7 cellular contexts compared by ENCODE assay signal in the genomic region with DNA sequence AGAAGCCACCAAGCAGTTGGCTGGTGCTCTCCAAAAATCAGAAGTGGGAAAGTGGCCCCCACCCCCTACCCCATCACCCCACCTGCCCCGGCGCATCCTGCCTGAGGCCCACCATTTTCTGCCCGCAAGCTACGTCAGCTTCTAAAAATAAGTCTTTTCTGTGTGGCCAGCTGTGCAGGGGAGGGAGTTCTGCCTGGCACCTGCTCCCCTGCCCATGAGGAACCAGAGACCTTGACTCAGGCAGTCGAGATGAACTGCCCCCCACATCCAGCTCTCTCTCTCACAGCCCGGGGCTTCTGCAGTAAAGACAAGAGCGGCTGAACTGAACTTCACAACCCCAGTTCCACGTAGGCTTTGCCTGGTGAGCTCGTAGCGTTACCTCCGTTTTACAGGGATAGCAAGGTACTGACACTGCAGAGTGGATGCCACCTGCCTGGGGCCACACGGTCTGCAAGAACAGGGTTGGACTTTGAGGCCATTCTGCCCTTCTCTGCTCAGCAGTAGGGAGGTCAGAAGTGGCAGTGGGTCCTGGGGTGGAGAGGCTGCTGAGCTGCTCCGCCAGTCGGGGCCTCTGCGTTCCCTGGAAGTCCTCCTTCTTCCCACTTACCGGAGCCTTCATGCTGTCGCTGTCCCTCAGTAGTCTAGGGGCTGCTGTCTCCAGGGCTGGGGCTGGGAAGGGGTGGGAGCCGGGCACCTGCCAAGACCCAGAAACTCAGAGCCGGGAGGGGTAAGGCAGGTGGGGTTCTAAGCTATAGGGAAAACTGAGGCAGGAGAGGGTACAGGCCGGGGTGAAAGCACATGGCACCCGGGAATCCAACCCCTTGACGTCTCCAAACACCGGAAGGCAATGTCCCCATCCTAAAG.
DNase-seq lines count a peak whose midpoint lies in the region; ATAC-seq and TF ChIP-seq lines count a peak whose summit lies in the region.

No MANE protein-coding gene starts in this region.

- H3K27me3 ChIP-seq in muscle layer of duodenum (ENCODE audit: low read depth, low read length) = no peaks in the 10 kb centered on the region

- H3K36me3 ChIP-seq in muscle layer of duodenum (ENCODE audit: control insufficient read depth in 1 of 2, insufficient read depth in 2 of 2, low read length in 2 of 2) = peaks cover 8 to 13% of the 10 kb centered on the region in 2 donors

- peak overlapping the region; percentile 68 to 81 for H3K4me3 ChIP-seq in muscle layer of duodenum (ENCODE audit: low read depth in 1 of 2, low read length in 2 of 2)

- no peak for ATAC-seq in HG03039 (IDR thresholded peaks at IDR 0.05; ENCODE audit: unreplicated experiment)

- H3K9me3 ChIP-seq in muscle layer of duodenum (ENCODE audit: control insufficient read depth in 1 of 2, low read length in 2 of 2) = no peaks in the 10 kb centered on the region

- peak overlapping the region; percentile 10 for H3K27ac ChIP-seq in cingulate gyrus (ENCODE audit: low read depth, low read length)
- H3K27ac ChIP-seq in muscle layer of duodenum (ENCODE audit: low read length) = peak overlapping the region; percentile 69

- DNase-seq in NCI-H2171 treated with DMSO at 0.1 percent for 48 hours (lab: John Stamatoyannopoulos, UW) (peak; percentile 54), NCI-H1092 treated with DMSO at 0.1 percent for 48 hours (lab: John Stamatoyannopoulos, UW) (no peak)
- DNase-seq in activated effector memory CD4-positive, alpha-beta T cell treated with anti-CD3 and anti-CD28 coated beads, Interleukin-2, amount 50 U/mL, for 16 hours = no peak

- H3K4me1 ChIP-seq in muscle layer of duodenum (ENCODE audit: control insufficient read depth in 1 of 2, insufficient read depth in 2 of 2, low read length in 2 of 2) = peaks cover 19 to 23% of the 10 kb centered on the region in 2 donors

- TF ChIP-seq POLR2A in GM18526 (IDR thresholded peaks at IDR 0.05; ENCODE audit: extremely low read depth, insufficient read length) = peak; percentile 83
